In the genomic region with DNA sequence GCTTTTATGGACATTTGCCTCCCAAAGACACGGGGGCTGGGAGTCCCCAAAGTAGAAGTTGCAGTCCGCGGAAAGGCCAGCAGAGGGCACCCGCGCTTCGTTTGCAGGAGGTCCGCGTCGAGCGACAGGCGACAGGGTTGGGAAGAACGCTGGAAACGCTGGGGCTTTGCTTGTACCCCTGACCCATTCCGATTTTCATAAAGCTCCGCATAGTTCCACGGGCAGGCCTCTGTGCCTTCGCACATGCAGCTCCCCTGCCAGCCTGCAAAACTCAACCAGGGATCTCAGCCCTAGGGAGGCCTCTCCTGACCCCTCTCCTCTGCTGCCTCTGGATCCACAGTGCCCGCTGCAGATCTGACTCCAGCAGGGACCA, we compare ENCODE assay signal across 8 cellular contexts. TPM values are rescaled to one million over a fixed set of nuclear protein-coding genes. Genes with fewer than 3 reads are reported as not detected.
DNase-seq lines count a peak whose midpoint lies in the region; ATAC-seq, FAIRE-seq and TF ChIP-seq lines count a peak whose summit lies in the region.

No MANE protein-coding gene starts in this region.

- no peak overlapping the region for H2BK5ac ChIP-seq in H1 (ENCODE audit: low read depth, low read length)

- peak; percentile 97 to 100 for TF ChIP-seq RAD21 in H1 (IDR thresholded peaks at IDR 0.05 in 1 of 2, conservative IDR thresholded peaks at IDR 0.05 in 1 of 2; ENCODE audit: low read depth in 2 of 2, low read length in 2 of 2)

- POLR2A ChIA-PET in H1 (lab: Charles Lee; ENCODE audit: partially characterized antibody) = interaction anchor here (0.8 to 5.2 kb wide), 14 partner anchors 11 to 127 kb away, joined by 3 to 30 read pairs (median 5); no protein-coding TSS in a partner anchor

- H2BK12ac ChIP-seq in H1 (ENCODE audit: low read depth, low read length) = 0 out of 2 replicates have a peak overlapping the region, but pooled peaks have one; percentile 4

- H3K4me3 ChIP-seq in AG10803 (ENCODE audit: low read length) (no peak overlapping the region), H1 (ENCODE audit: extremely low read depth in 1 of 4, insufficient read depth in 2 of 4, low read depth in 3 of 4, low read length in 4 of 4) (peak overlapping the region in 1 of 4 experiments; percentile 43; a peak in 4 of 8 replicates)

- H3K4ac ChIP-seq in H1 (replicated peaks; ENCODE audit: insufficient read length, low read depth, low read length) = no peak overlapping the region

- no peaks in the 10 kb centered on the region for H4K20me1 ChIP-seq in H1 (replicated peaks in 1 of 2; ENCODE audit: control insufficient read depth in 1 of 2, insufficient read depth in 2 of 2, low read length in 2 of 2)

- H2AFZ ChIP-seq in H1 (ENCODE audit: low read length) = peak overlapping the region; percentile 96

- WGBS in H1 (ENCODE audit: extremely low coverage in 1 of 2, insufficient coverage in 1 of 2, insufficient read length in 1 of 2, insufficient replicate concordance in 2 of 2, low coverage in 1 of 2, low lambda C conversion rate in 2 of 2, missing lambda C conversion rate in 1 of 2), 2 experiments = 7% methylated on average over 18 of the region's 18 CpGs; no CpG with 5 or more reads in 1 of the 2 experiments

- H3K27me3 ChIP-seq in H1 (replicated peaks in 1 of 4; ENCODE audit: control insufficient read depth in 3 of 4, extremely low read depth in 1 of 4, insufficient read depth in 3 of 4, low read length in 3 of 4) = peaks cover 0 to 13% (median 4%) of the 10 kb centered on the region in 4 experiments; a peak in 2 of 7 replicates

- H3K79me2 ChIP-seq in H1 (ENCODE audit: control insufficient read depth in 1 of 2, insufficient read depth in 2 of 2, low read length in 2 of 2) = no peaks in the 10 kb centered on the region

- DNase-seq in AG10803 (ENCODE audit: low read depth) (peak; percentile 43), HCEC 1CT (peak; percentile 28), NOMO-1 (lab: John Stamatoyannopoulos, UW; ENCODE audit: unreplicated experiment in 2 of 2) (peak; percentile 43 to 51), H1 (ENCODE audit: low read depth in 1 of 2, low spot score in 2 of 2) (peak in 1 of 2 experiments; percentile 99), mesenteric fat pad (ENCODE audit: low spot score) (peak; percentile 95)
- peak; percentile 50 to 64 for DNase-seq in activated CD8-positive, alpha-beta memory T cell treated with anti-CD3 and anti-CD28 coated beads for 4 hours (ENCODE audit: low read depth in 2 of 2)
- DNase-seq in stimulated activated CD8-positive, alpha-beta memory T cell treated with anti-CD3 and anti-CD28 coated beads, Interleukin-15, amount 100 ng/mL, for 48 hours (ENCODE audit: low read depth in 2 of 2) = peak; percentile 53 to 54

- H2BK20ac ChIP-seq in H1 (ENCODE audit: low read length) = no peak overlapping the region

- no peak overlapping the region for H4K5ac ChIP-seq in H1 (ENCODE audit: insufficient read length, low read depth, low read length)

- no peak overlapping the region for H2BK120ac ChIP-seq in H1 (replicated peaks; ENCODE audit: low read depth, low read length)

- no peak for ATAC-seq in HG03460 (IDR thresholded peaks at IDR 0.05; ENCODE audit: unreplicated experiment)

- peak overlapping the region; percentile 75 for H4K91ac ChIP-seq in H1 (replicated peaks; ENCODE audit: insufficient read length, low read length)

- no peak overlapping the region for H3K23ac ChIP-seq in H1 (ENCODE audit: insufficient read length)

- peak; percentile 19 for FAIRE-seq in H1 (lab: Jason Lieb, UNC)

- H3K18ac ChIP-seq in H1 (ENCODE audit: extremely low read depth, low read length) = 0 out of 2 replicates have a peak overlapping the region, but pooled peaks have one; percentile 64

- no peaks in the 10 kb centered on the region for H3K79me1 ChIP-seq in H1 (ENCODE audit: low read depth, low read length)

- no peak for TF ChIP-seq POLR2A in H1 (IDR thresholded peaks at IDR 0.05; ENCODE audit: control extremely low read depth in 1 of 2, low read depth in 2 of 2, low read length in 2 of 2)

- CTCF ChIA-PET in H1 (lab: Charles Lee; ENCODE audit: partially characterized antibody) = interaction anchor here (0.6 to 38.1 kb wide), 41 partner anchors 11 to 770 kb away, joined by 3 to 1519 read pairs (median 12); a partner anchor contains a TSS

- TF ChIP-seq EP300 in H1 (IDR thresholded peaks at IDR 0.05; ENCODE audit: borderline replicate concordance in 1 of 2, low read depth in 2 of 2, low read length in 2 of 2) = no peak

- H3K9me3 ChIP-seq in H1 (ENCODE audit: insufficient read depth in 2 of 2, low read depth in 1 of 2, low read length in 1 of 2) = no peaks in the 10 kb centered on the region

- H3K4me2 ChIP-seq in H1 (ENCODE audit: insufficient read depth in 1 of 2, low read depth in 2 of 2, low read length in 2 of 2) = peak overlapping the region in 1 of 2 experiments; percentile 76; a peak in 3 of 4 replicates

- H3K27ac ChIP-seq in H1 (ENCODE audit: low read depth, low read length) = no peak overlapping the region

- H3K23me2 ChIP-seq in H1 (ENCODE audit: low read depth, low read length) = no peaks in the 10 kb centered on the region; the same call in 1 of the 2 replicates

- H3K14ac ChIP-seq in H1 (ENCODE audit: insufficient read length) = no peak overlapping the region

- peaks cover 10 to 30% (median 17%) of the 10 kb centered on the region in 4 experiments for H3K4me1 ChIP-seq in H1 (replicated peaks in 1 of 4; ENCODE audit: control insufficient read depth in 3 of 4, insufficient read depth in 4 of 4, low read length in 3 of 4)

- no peaks in the 10 kb centered on the region for H3K36me3 ChIP-seq in H1 (ENCODE audit: control insufficient read depth in 2 of 4, insufficient read depth in 4 of 4, low read length in 3 of 4)

- no peak overlapping the region for H3K9ac ChIP-seq in H1 (replicated peaks in 1 of 4; ENCODE audit: extremely low read depth in 1 of 4, low read depth in 3 of 4, low read length in 3 of 4)

- no peak overlapping the region for H2AK5ac ChIP-seq in H1 (ENCODE audit: low read depth, low read length)

- H3K56ac ChIP-seq in H1 (replicated peaks; ENCODE audit: insufficient read length, low read depth, low read length) = no peak overlapping the region

- TF ChIP-seq CTCF in AG10803 (conservative IDR thresholded peaks at IDR 0.05; ENCODE audit: low read length) = peak; percentile 94
- TF ChIP-seq CTCF in H1 (IDR thresholded peaks at IDR 0.05; ENCODE audit: control extremely low read depth in 1 of 3, insufficient read depth in 1 of 3, low read depth in 1 of 3, low read length in 3 of 3) = peak; percentile 94 to 96 (median 95)

- H4K8ac ChIP-seq in H1 (ENCODE audit: extremely low read depth, insufficient read depth, low read length) = no peak overlapping the region

- H2BK15ac ChIP-seq in H1 (ENCODE audit: low read length) = no peak overlapping the region

TF ChIP-seq in H1, 55 proteins besides CTCF, POLR2A, EP300 and RAD21:
- TF ChIP-seq CHD1 (IDR thresholded peaks at IDR 0.05; ENCODE audit: low read depth, low read length) = no peak
- TF ChIP-seq CEBPB (IDR thresholded peaks at IDR 0.05; ENCODE audit: low read depth, low read length) = 0 out of 2 replicates have a peak, but pooled peaks have one; percentile 7
- TF ChIP-seq CHD2 (IDR thresholded peaks at IDR 0.05; ENCODE audit: low read length) = peak; percentile 49; the same call in 1 of the 2 replicates
- TF ChIP-seq JUND (IDR thresholded peaks at IDR 0.05; ENCODE audit: low read length) = peak; percentile 17; the same call in 1 of the 2 replicates
- TF ChIP-seq ASH2L (IDR thresholded peaks at IDR 0.05; ENCODE audit: low read length) = no peak
- TF ChIP-seq CREB1 (IDR thresholded peaks at IDR 0.05) = peak; percentile 66
- no peak for TF ChIP-seq CBX5 (IDR thresholded peaks at IDR 0.05; ENCODE audit: low read depth, low read length)
- no peak for TF ChIP-seq GTF2F1 (IDR thresholded peaks at IDR 0.05; ENCODE audit: borderline replicate concordance, low read depth, low read length)
- TF ChIP-seq KDM1A (IDR thresholded peaks at IDR 0.05; ENCODE audit: borderline replicate concordance, low read length) = no peak
- TF ChIP-seq SIN3A (conservative IDR thresholded peaks at IDR 0.05 in 1 of 2, IDR thresholded peaks at IDR 0.05 in 1 of 2; ENCODE audit: low read depth in 1 of 2, low read length in 2 of 2) = 0 out of 4 replicates have a peak, but pooled peaks of 1 of the 2 experiments have one; percentile 28
- no peak for TF ChIP-seq TBP (IDR thresholded peaks at IDR 0.05; ENCODE audit: low read depth, low read length)

RNA-seq across cellular contexts. Expression of a gene that starts 44.2 kb away (rescaled TPM):
- 0.37 and 0.52 TPM in 2 replicates for total RNA-seq in H1 (2021; fragmentation: NEBNext Ultra II Directional; extraction: Animal tissue kit (Norgen Biotek cat#: 25700))
- polyA plus RNA-seq in H1 (2011; rRNA removed) = 0.77 and 1.4 TPM in 2 replicates
- polyA plus RNA-seq in H1 (2011; cell fraction: cytosol; rRNA removed) = 0.83 TPM
- 0.46 TPM for polyA plus RNA-seq in H1 (2011; cell fraction: nucleus; rRNA removed)
- 0.39 to 0.60 TPM (median 0.52 TPM) in 3 of 4 replicates, not detected in the other for polyA plus RNA-seq in H1 (2012, experiment 1 of 2)
- 0.18 TPM for polyA plus RNA-seq in H1 (2012, experiment 2 of 2)
- 0.57 TPM for polyA plus RNA-seq in H1 (2013, experiment 1 of 2)
- polyA plus RNA-seq in H1 (2013, experiment 2 of 2) = 0.99 TPM
- polyA minus RNA-seq in H1 (2011; rRNA and poly(A)+ RNA removed) = 1.0 and 1.1 TPM in 2 replicates
- polyA minus RNA-seq in H1 (2011; cell fraction: cytosol; rRNA and poly(A)+ RNA removed) = not detected
- polyA minus RNA-seq in H1 (2011; cell fraction: nucleus; rRNA and poly(A)+ RNA removed) = 0.30 TPM
- total RNA-seq in mesenteric fat pad = 251 TPM

Comparison
In these comparisons a context has a peak if more than half of its experiments do, and no peak if none do; other contexts are left out.
1. RNA of a gene that starts 44.2 kb away (total RNA-seq): 251 TPM in mesenteric fat pad (single experiment); 0.37 to 0.52 TPM in H1; every median in the first group is over 100 times any median in the second.